ENCODE assay signal across 17 cellular contexts in genomic region chr10:20970044-20970443, GRCh38.
DNase-seq lines count a peak whose midpoint lies in the region; ATAC-seq, FAIRE-seq and TF ChIP-seq lines count a peak whose summit lies in the region.
"Had no signal": no experiment of that assay in that cellular context is flagged by ENCODE, and none has a peak within 500 bp of the region (broad histone marks: within the 10 kb centered on the region; RNA-seq: fewer than 3 reads in every experiment).

No MANE protein-coding gene starts in this region.

- no peaks in the 10 kb centered on the region for H3K36me3 Mint-ChIP-seq in T-cell

- peak overlapping the region; percentile 95 for H3K27ac ChIP-seq in OCI-LY7 (ENCODE audit: low read depth, low read length, poor library complexity, severe bottlenecking)
- H3K27ac ChIP-seq in pancreas: no peak overlapping the region
- no peak overlapping the region for H3K27ac ChIP-seq in A673 (ENCODE audit: low read depth, low read length, poor library complexity, severe bottlenecking)
- H3K27ac ChIP-seq: 22Rv1, esophagus squamous epithelium, neutrophil, PC-9, sigmoid colon had no signal

- BruUV-seq in OCI-LY7 (replicated peaks; lab: Mats Ljungman, UMichigan) (TSS peak; percentile 78), A673 (replicated peaks; lab: Mats Ljungman, UMichigan) (no TSS peak)

- H3K27me3 ChIP-seq in pancreas (no peaks in the 10 kb centered on the region), A673 (replicated peaks; ENCODE audit: insufficient read depth, low read depth, low read length, poor library complexity) (no peaks in the 10 kb centered on the region)
- H3K27me3 ChIP-seq: esophagus squamous epithelium, neutrophil, sigmoid colon had no signal

- FAIRE-seq in pancreas (lab: Jason Lieb, UNC): no peak

- H3K4me2 ChIP-seq in OCI-LY7 (ENCODE audit: low read length): peak overlapping the region; percentile 51
- H3K4me2 ChIP-seq: PC-9 had no signal

- H3K4me3 Mint-ChIP-seq in T-cell: no peak overlapping the region

- ATAC-seq in esophagus mucosa: peak; percentile 81
- no peak for ATAC-seq in T-cell (replicated peaks in 1 of 4)
- ATAC-seq in pancreas: no peak
- ATAC-seq: stimulated activated naive CD8-positive, alpha-beta T cell treated with anti-CD3 and anti-CD28 coated beads, Interleukin-15, Interleukin-2, amounts not matched to agents 100 U/mL and 50 U/mL, for 24 hours had no signal

- H3K4me1 ChIP-seq in OCI-LY7 (ENCODE audit: insufficient read depth, low read length, poor library complexity, severe bottlenecking) (peaks cover 34% of the 10 kb centered on the region), pancreas (no peaks in the 10 kb centered on the region), A673 (ENCODE audit: insufficient read depth, low read length, poor library complexity, severe bottlenecking) (peaks cover 6% of the 10 kb centered on the region)
- H3K4me1 ChIP-seq: esophagus squamous epithelium, sigmoid colon had no signal

- H3K9me2 ChIP-seq in OCI-LY7 (ENCODE audit: insufficient read depth, low read length): no peaks in the 10 kb centered on the region

- H2AFZ ChIP-seq in OCI-LY7 (ENCODE audit: low read length): peak overlapping the region; percentile 9; the same call in 1 of the 2 replicates
- H2AFZ ChIP-seq: PC-9 had no signal

- 97 to 98% methylated on average over 3 of the region's 3 CpGs for WGBS in pancreas, 2 donors

- POLR2A ChIA-PET in OCI-LY7 (lab: Charles Lee): interaction anchor here (0.7 to 3.0 kb wide), 7 partner anchors 8 to 49 kb away, joined by 3 to 22 read pairs (median 5); no protein-coding TSS in a partner anchor
- POLR2A ChIA-PET in T-cell (lab: Charles Lee): no interaction called here
- POLR2A ChIA-PET in A673 (lab: Charles Lee; ENCODE audit: low non-redundant PET): no interaction called here

- no peaks in the 10 kb centered on the region for H3K79me2 ChIP-seq in OCI-LY7 (ENCODE audit: insufficient read depth, low read depth, low read length)

- no peak for TF ChIP-seq CTCF in OCI-LY7 (conservative IDR thresholded peaks at IDR 0.05; ENCODE audit: low read length)
- TF ChIP-seq CTCF in pancreas (IDR thresholded peaks at IDR 0.05): no peak
- TF ChIP-seq CTCF in A673 (conservative IDR thresholded peaks at IDR 0.05; ENCODE audit: low read depth, low read length): no peak

- H3K4me3 ChIP-seq in OCI-LY7 (ENCODE audit: low read depth, low read length, poor library complexity, severe bottlenecking) (no peak overlapping the region), pancreas (no peak overlapping the region), A673 (ENCODE audit: low read depth, low read length, poor library complexity, severe bottlenecking) (no peak overlapping the region)
- H3K4me3 ChIP-seq: esophagus squamous epithelium, PC-9, sigmoid colon had no signal

- H4K20me1 ChIP-seq in OCI-LY7 (ENCODE audit: insufficient read depth, low read length): no peaks in the 10 kb centered on the region

- CTCF ChIA-PET in OCI-LY7 (lab: Charles Lee; ENCODE audit: unreplicated experiment): interaction anchor here (1.1 kb wide), 1 partner anchor 46 kb away, joined by 3 read pairs; no protein-coding TSS in a partner anchor
- CTCF ChIA-PET in T-cell (lab: Charles Lee): no interaction called here
- CTCF ChIA-PET in A673 (lab: Charles Lee): no interaction called here

- H3K9me3 ChIP-seq in OCI-LY7 (ENCODE audit: low read length) (no peaks in the 10 kb centered on the region), pancreas (no peaks in the 10 kb centered on the region), A673 (ENCODE audit: low read depth, low read length, poor library complexity, severe bottlenecking) (no peaks in the 10 kb centered on the region)
- H3K9me3 ChIP-seq: esophagus squamous epithelium, neutrophil, sigmoid colon had no signal

- H3K36me3 ChIP-seq in OCI-LY7 (ENCODE audit: insufficient read depth, low read length) (no peaks in the 10 kb centered on the region), pancreas (no peaks in the 10 kb centered on the region), A673 (ENCODE audit: insufficient read depth, low read length, poor library complexity, severe bottlenecking) (no peaks in the 10 kb centered on the region)
- H3K36me3 ChIP-seq: esophagus squamous epithelium, neutrophil, sigmoid colon had no signal

- peak; percentile 24 for DNase-seq in DMS53 (lab: John Stamatoyannopoulos, UW)
- DNase-seq in DMS53 treated with DMSO at 0.1 percent for 48 hours (lab: John Stamatoyannopoulos, UW; ENCODE audit: unreplicated experiment): no peak
- DNase-seq in OCI-LY7 (ENCODE audit: low spot score): peak; percentile 27
- no peak for DNase-seq in T-cell
- no peak for DNase-seq in pancreas
- DNase-seq in A673 (ENCODE audit: low spot score): no peak
- DNase-seq in NCI-H524 (lab: John Stamatoyannopoulos, UW): no peak
- DNase-seq: activated CD4-positive, alpha-beta T cell treated with anti-CD3 and anti-CD28 coated beads for 4 hours; esophagus squamous epithelium; IMR-90; NCI-H1436 treated with DMSO at 0.1 percent for 48 hours; PC-9; sigmoid colon; stimulated activated naive CD8-positive, alpha-beta T cell treated with anti-CD3 and anti-CD28 coated beads, Interleukin-15, Interleukin-2, amounts not matched to agents 100 U/mL and 50 U/mL, for 24 hours had no signal

- peaks cover 0 to 3% (median 0%) of the 10 kb centered on the region in 3 donors for H3K9me3 Mint-ChIP-seq in T-cell

- no peaks in the 10 kb centered on the region for H3K27me3 Mint-ChIP-seq in T-cell

- intact Hi-C loops in OCI-LY7 (cut with micrococcal nuclease; ENCODE audit: unreplicated experiment): loop anchor here (2.0 kb wide), 1 partner anchor 21 kb away; no protein-coding TSS in a partner anchor
- intact Hi-C loops in pancreas (cut with DNase I): no loop called here
- intact Hi-C loops in A673 (cut with micrococcal nuclease; ENCODE audit: unreplicated experiment): no loop called here

- H3K27ac Mint-ChIP-seq in T-cell: no peak overlapping the region

- H3K4me1 Mint-ChIP-seq in T-cell: no peaks in the 10 kb centered on the region

Comparison
In these comparisons a context has a peak if more than half of its experiments do, and no peak if none do; other contexts are left out.
1. DNase-seq: peak in DMS53 (single experiment) and OCI-LY7 (single experiment); none in DMS53 treated with DMSO at 0.1 percent for 48 hours (single experiment), T-cell (0 of 34), pancreas (0 of 6), A673 (single experiment) and NCI-H524 (0 of 2).